In genomic region chr4:82900016-82900334, GRCh38 we compare ENCODE assay signal across 9 cellular contexts. TPM values are rescaled to one million over a fixed set of nuclear protein-coding genes. Genes with fewer than 3 reads are reported as not detected.
DNase-seq lines count a peak whose midpoint lies in the region; ATAC-seq and TF ChIP-seq lines count a peak whose summit lies in the region.
"Had no signal": no experiment of that assay in that cellular context is flagged by ENCODE, and none has a peak within 500 bp of the region (broad histone marks: within the 10 kb centered on the region; RNA-seq: fewer than 3 reads in every experiment).

No MANE protein-coding gene starts in this region.

- H3K4me3 ChIP-seq in SJCRH30 (peak overlapping the region; percentile 78), spleen (peak overlapping the region; percentile 58 to 83 (median 62))

- WGBS in spleen, 5 donors = 0 to 1% (median 1%) methylated on average over 10 of the region's 10 CpGs

- H3K4me1 Mint-ChIP-seq in activated naive CD8-positive, alpha-beta T cell treated with anti-CD3 and anti-CD28 coated beads, Interleukin-2, amount 10 ng/mL, durations not matched to agents 7 days and 5 days = peaks cover 37% of the 10 kb centered on the region
- peaks cover 52% of the 10 kb centered on the region for H3K4me1 Mint-ChIP-seq in activated naive CD8-positive, alpha-beta T cell treated with anti-CD3 and anti-CD28 coated beads, Interleukin-2, amount 50 U/mL, for 24 hours

- H3K9me3 ChIP-seq in SJCRH30 (replicated peaks) = no peaks in the 10 kb centered on the region
- H3K9me3 ChIP-seq in spleen = no peaks in the 10 kb centered on the region

- TF ChIP-seq CTCF in foreskin keratinocyte (conservative IDR thresholded peaks at IDR 0.05) = no peak
- TF ChIP-seq CTCF in spleen (IDR thresholded peaks at IDR 0.05 in 8 of 11, conservative IDR thresholded peaks at IDR 0.05 in 3 of 11) = no peak

- H3K27me3 Mint-ChIP-seq in activated naive CD8-positive, alpha-beta T cell treated with anti-CD3 and anti-CD28 coated beads, Interleukin-2, amount 10 ng/mL, durations not matched to agents 7 days and 5 days = no peaks in the 10 kb centered on the region
- no peaks in the 10 kb centered on the region for H3K27me3 Mint-ChIP-seq in activated naive CD8-positive, alpha-beta T cell treated with anti-CD3 and anti-CD28 coated beads, Interleukin-2, amount 50 U/mL, for 24 hours
- H3K27me3 Mint-ChIP-seq: brain had no signal

- H3K36me3 ChIP-seq in SJCRH30 (peaks cover 32% of the 10 kb centered on the region), spleen (peaks cover 0 to 31% (median 6%) of the 10 kb centered on the region in 6 donors)

- intact Hi-C loops in spleen (cut with DNase I; ENCODE audit: low total_unique reads) = loop anchor here (10.0 kb wide), 1 partner anchor 115 kb away; the partner anchor contains the start of gene LIN54

- no peaks in the 10 kb centered on the region for H3K9me3 Mint-ChIP-seq in activated naive CD8-positive, alpha-beta T cell treated with anti-CD3 and anti-CD28 coated beads, Interleukin-2, amount 10 ng/mL, durations not matched to agents 7 days and 5 days
- no peaks in the 10 kb centered on the region for H3K9me3 Mint-ChIP-seq in activated naive CD8-positive, alpha-beta T cell treated with anti-CD3 and anti-CD28 coated beads, Interleukin-2, amount 50 U/mL, for 24 hours
- H3K9me3 Mint-ChIP-seq: brain had no signal

- no peak for TF ChIP-seq POLR2A in spleen (IDR thresholded peaks at IDR 0.05)

- POLR2A ChIA-PET in activated naive CD8-positive, alpha-beta T cell treated with anti-CD3 and anti-CD28 coated beads, Interleukin-2, amount 10 ng/mL, durations not matched to agents 7 days and 5 days (lab: Charles Lee) = interaction anchor here (0.6 to 4.7 kb wide), 11 partner anchors 10 to 470 kb away, joined by 3 to 39 read pairs (median 7); partner anchors contain the start of genes COPS4, HNRNPDL, LIN54 and SCD5

- no peak overlapping the region for H3K4me3 Mint-ChIP-seq in activated naive CD8-positive, alpha-beta T cell treated with anti-CD3 and anti-CD28 coated beads, Interleukin-2, amount 10 ng/mL, durations not matched to agents 7 days and 5 days
- no peak overlapping the region for H3K4me3 Mint-ChIP-seq in activated naive CD8-positive, alpha-beta T cell treated with anti-CD3 and anti-CD28 coated beads, Interleukin-2, amount 50 U/mL, for 24 hours
- H3K4me3 Mint-ChIP-seq: brain had no signal

- peaks cover 15% of the 10 kb centered on the region for H3K36me3 Mint-ChIP-seq in activated naive CD8-positive, alpha-beta T cell treated with anti-CD3 and anti-CD28 coated beads, Interleukin-2, amount 10 ng/mL, durations not matched to agents 7 days and 5 days
- peaks cover 33% of the 10 kb centered on the region for H3K36me3 Mint-ChIP-seq in activated naive CD8-positive, alpha-beta T cell treated with anti-CD3 and anti-CD28 coated beads, Interleukin-2, amount 50 U/mL, for 24 hours (ENCODE audit: low read depth)

- H3K4me1 ChIP-seq in SJCRH30 = no peaks in the 10 kb centered on the region; the same call in 1 of the 2 replicates
- H3K4me1 ChIP-seq in foreskin keratinocyte = peaks cover 23% of the 10 kb centered on the region
- peaks cover 29 to 62% (median 42%) of the 10 kb centered on the region in 6 donors for H3K4me1 ChIP-seq in spleen

- H3K27me3 ChIP-seq in SJCRH30 (no peaks in the 10 kb centered on the region), foreskin keratinocyte (no peaks in the 10 kb centered on the region), spleen (replicated peaks in 1 of 7) (no peaks in the 10 kb centered on the region)

- DNase-seq in activated naive CD8-positive, alpha-beta T cell treated with anti-CD3 and anti-CD28 coated beads, Interleukin-2, amount 10 ng/mL, durations not matched to agents 7 days and 5 days = no peak
- no peak for DNase-seq in activated naive CD8-positive, alpha-beta T cell treated with anti-CD3 and anti-CD28 coated beads, Interleukin-2, amount 50 U/mL, for 24 hours
- DNase-seq in SJCRH30 (no peak), foreskin keratinocyte (no peak), spleen (no peak), superior temporal gyrus (ENCODE audit: extremely low spot score) (no peak)
- no peak for DNase-seq in stimulated activated CD8-positive, alpha-beta memory T cell treated with anti-CD3 and anti-CD28 coated beads, Interleukin-4, amount 100 ng/mL, for 48 hours

- peak; percentile 1 for ATAC-seq in activated naive CD8-positive, alpha-beta T cell treated with anti-CD3 and anti-CD28 coated beads, Interleukin-2, amount 10 ng/mL, durations not matched to agents 7 days and 5 days (ENCODE audit: low read depth)
- ATAC-seq in activated naive CD8-positive, alpha-beta T cell treated with anti-CD3 and anti-CD28 coated beads, Interleukin-2, amount 50 U/mL, for 24 hours = no peak
- ATAC-seq in HG03095 (IDR thresholded peaks at IDR 0.05; ENCODE audit: unreplicated experiment) = peak; percentile 2
- peak; percentile 3 for ATAC-seq in foreskin keratinocyte

- peak overlapping the region; percentile 90 for H3K27ac ChIP-seq in SJCRH30
- peak overlapping the region; percentile 87 for H3K27ac ChIP-seq in foreskin keratinocyte
- peak overlapping the region; percentile 98 to 100 (median 99) for H3K27ac ChIP-seq in spleen

- H3K27ac Mint-ChIP-seq in activated naive CD8-positive, alpha-beta T cell treated with anti-CD3 and anti-CD28 coated beads, Interleukin-2, amount 10 ng/mL, durations not matched to agents 7 days and 5 days = no peak overlapping the region
- no peak overlapping the region for H3K27ac Mint-ChIP-seq in activated naive CD8-positive, alpha-beta T cell treated with anti-CD3 and anti-CD28 coated beads, Interleukin-2, amount 50 U/mL, for 24 hours
- H3K27ac Mint-ChIP-seq: brain had no signal

RNA-seq across cellular contexts. Expression of gene THAP9, which starts 0.6 kb away (rescaled TPM):
- total RNA-seq in activated naive CD8-positive, alpha-beta T cell treated with anti-CD3 and anti-CD28 coated beads, Interleukin-2, amount 10 ng/mL, durations not matched to agents 7 days and 5 days = 1 to 10 TPM; 4.0 to 4.7 TPM
- 13.0 and 15.3 TPM in 2 replicates for total RNA-seq in SJCRH30 (2014; rRNA removed; shearing (Covaris generic))
- total RNA-seq in foreskin keratinocyte (1.6 and 1.8 TPM in 2 replicates), spleen (1 to 10 TPM; 2.8 to 8.1 (median 3.6) TPM)
- polyA plus RNA-seq in foreskin keratinocyte (0.34 and 0.58 TPM in 2 replicates), spleen (1 to 10 TPM; 1.8 to 2.4 (median 2.1) TPM)

RNA-seq across cellular contexts. Expression of gene SEC31A, which starts 9.0 kb away (rescaled TPM):
- total RNA-seq in activated naive CD8-positive, alpha-beta T cell treated with anti-CD3 and anti-CD28 coated beads, Interleukin-2, amount 10 ng/mL, durations not matched to agents 7 days and 5 days = 100 to 1,000 TPM; 118 to 122 TPM
- total RNA-seq in SJCRH30 (2014; rRNA removed; shearing (Covaris generic)) = 139 and 153 TPM in 2 replicates
- 124 and 162 TPM in 2 replicates for total RNA-seq in foreskin keratinocyte
- 84.2 and 98.4 TPM in 2 replicates for polyA plus RNA-seq in foreskin keratinocyte
- 100 to 1,000 TPM; 133 to 204 (median 164) TPM for total RNA-seq in spleen
- polyA plus RNA-seq in spleen = 10 to 100 TPM; 63.6 to 71.1 (median 64.7) TPM
